26 cellular contexts compared by ENCODE assay signal in genomic region chr21:38337793-38338192, GRCh38.
"Had no signal": no experiment of that assay in that cellular context is flagged by ENCODE, and none has a peak within 500 bp of the region (broad histone marks: within the 10 kb centered on the region; RNA-seq: fewer than 3 reads in every experiment).

No MANE protein-coding gene starts in this region.

- H3K9me3 ChIP-seq: ascending aorta, MG63 had no signal

- FAIRE-seq: TTC549 had no signal

- ATAC-seq: activated CD8-positive, alpha-beta T cell treated with anti-CD3 and anti-CD28 coated beads for 36 hours; activated T-cell treated with anti-CD3 and anti-CD28 coated beads, Interleukin-2, amount 50 U/mL, for 72 hours; activated T-helper 17 cell treated with anti-CD3 and anti-CD28 coated beads, Interleukin-2, amount 50 U/mL, for 72 hours; Panc1 had no signal

- DNase-seq: activated CD4-positive, alpha-beta T cell treated with anti-CD3 and anti-CD28 coated beads, Interleukin-2, amount 10 ng/mL, durations not matched to agents 24 days and 14 days; activated CD4-positive, alpha-beta T cell treated with anti-CD3 and anti-CD28 coated beads, Interleukin-2, amount 50 U/mL, for 4 hours; activated CD8-positive, alpha-beta T cell treated with anti-CD3 and anti-CD28 coated beads for 36 hours; activated effector memory CD4-positive, alpha-beta T cell treated with anti-CD3 and anti-CD28 coated beads, Interleukin-2, amount 50 U/mL, for 16 hours; activated naive CD4-positive, alpha-beta T cell; activated naive CD4-positive, alpha-beta T cell treated with anti-CD3 and anti-CD28 coated beads, Interleukin-2, amount 50 U/mL, for 16 hours; activated naive CD8-positive, alpha-beta T cell treated with anti-CD3 and anti-CD28 coated beads for 36 hours; activated T-cell treated with anti-CD3 and anti-CD28 coated beads, Interleukin-2, amount 50 U/mL, for 1 hour; activated T-cell treated with anti-CD3 and anti-CD28 coated beads, Interleukin-2, amount 50 U/mL, for 72 hours; amniotic stem cell; Kasumi-1; KG1; MG63; NCI-H1048; NCI-H1436 treated with DMSO at 0.1 percent for 48 hours; NCI-H1694 treated with DMSO at 0.1 percent for 48 hours; NCI-H2029; NCI-H345; NCI-H524 treated with DMSO at 0.1 percent for 48 hours; Right ventricle myocardium superior; RPMI8226; SW 1271 had no signal

- H3K4me3 ChIP-seq: ascending aorta, MG63 had no signal

- H3K36me3 ChIP-seq: ascending aorta, MG63 had no signal

- H3K27me3 ChIP-seq: ascending aorta, MG63 had no signal

- H3K27ac ChIP-seq: ascending aorta had no signal
